In genomic region chr12:92332552-92332951, GRCh38 we compare ENCODE assay signal across 21 cellular contexts.
DNase-seq lines count a peak whose midpoint lies in the region; ATAC-seq and TF ChIP-seq lines count a peak whose summit lies in the region.
"Had no signal": no experiment of that assay in that cellular context is flagged by ENCODE, and none has a peak within 500 bp of the region (broad histone marks: within the 10 kb centered on the region; RNA-seq: fewer than 3 reads in every experiment).

No MANE protein-coding gene starts in this region.

- no peak overlapping the region for H3K4me2 ChIP-seq in GM23338

- H4K20me1 ChIP-seq in GM23338 (replicated peaks; ENCODE audit: insufficient read depth): no peaks in the 10 kb centered on the region

- peak; percentile 47 for ATAC-seq in activated CD8-positive, alpha-beta T cell treated with anti-CD3 and anti-CD28 coated beads, Interleukin-2, amount 10 ng/mL, durations not matched to agents 7 days and 5 days
- no peak for ATAC-seq in activated CD8-positive, alpha-beta T cell treated with anti-CD3 and anti-CD28 coated beads for 36 hours
- ATAC-seq in GM23338 (no peak), right cardiac atrium (no peak)
- ATAC-seq: SK-N-SH treated with all-trans-retinoic acid at 6 μM for 48 hours had no signal

- intact Hi-C loops in activated CD8-positive, alpha-beta T cell treated with anti-CD3 and anti-CD28 coated beads for 36 hours (cut with micrococcal nuclease): no loop called here
- intact Hi-C loops in right cardiac atrium (cut with DNase I): no loop called here

- H3K9me3 Mint-ChIP-seq in activated CD8-positive, alpha-beta T cell treated with anti-CD3 and anti-CD28 coated beads, Interleukin-2, amount 10 ng/mL, durations not matched to agents 7 days and 5 days (ENCODE audit: insufficient read depth): no peaks in the 10 kb centered on the region
- no peaks in the 10 kb centered on the region for H3K9me3 Mint-ChIP-seq in activated CD8-positive, alpha-beta T cell treated with anti-CD3 and anti-CD28 coated beads for 36 hours
- H3K9me3 Mint-ChIP-seq in immature natural killer cell: no peaks in the 10 kb centered on the region
- H3K9me3 Mint-ChIP-seq in GM23338: no peaks in the 10 kb centered on the region

- H3F3A ChIP-seq in GM23338 (replicated peaks; ENCODE audit: low read depth): no peaks in the 10 kb centered on the region

- no peaks in the 10 kb centered on the region for H3K79me2 ChIP-seq in GM23338 (replicated peaks; ENCODE audit: insufficient read depth)

- H3K27me3 Mint-ChIP-seq in activated CD8-positive, alpha-beta T cell treated with anti-CD3 and anti-CD28 coated beads, Interleukin-2, amount 10 ng/mL, durations not matched to agents 7 days and 5 days (ENCODE audit: low read depth): no peaks in the 10 kb centered on the region
- H3K27me3 Mint-ChIP-seq in activated CD8-positive, alpha-beta T cell treated with anti-CD3 and anti-CD28 coated beads for 36 hours: no peaks in the 10 kb centered on the region
- H3K27me3 Mint-ChIP-seq in immature natural killer cell (ENCODE audit: low read depth in 3 of 3): peaks cover 2 to 5% (median 4%) of the 10 kb centered on the region in 3 donors
- peaks cover 3% of the 10 kb centered on the region for H3K27me3 Mint-ChIP-seq in GM23338 (ENCODE audit: insufficient read depth, low read depth, poor library complexity)

- 98% methylated on average over 2 of the region's 2 CpGs for WGBS in right cardiac atrium

- H2AFZ ChIP-seq in GM23338: no peak overlapping the region

- POLR2A ChIA-PET in activated CD8-positive, alpha-beta T cell treated with anti-CD3 and anti-CD28 coated beads, Interleukin-2, amount 10 ng/mL, durations not matched to agents 7 days and 5 days (lab: Charles Lee): interaction anchor here (0.5 to 0.9 kb wide), 2 partner anchors 186 to 187 kb away, joined by 6 to 7 read pairs; partner anchors contain the start of gene BTG1
- POLR2A ChIA-PET in activated CD8-positive, alpha-beta T cell treated with anti-CD3 and anti-CD28 coated beads for 36 hours (lab: Charles Lee): interaction anchor here (1.5 kb wide), 1 partner anchor 187 kb away, joined by 3 read pairs; the partner anchor contains the start of gene BTG1

- no peaks in the 10 kb centered on the region for H3K36me3 Mint-ChIP-seq in activated CD8-positive, alpha-beta T cell treated with anti-CD3 and anti-CD28 coated beads, Interleukin-2, amount 10 ng/mL, durations not matched to agents 7 days and 5 days (ENCODE audit: low read depth)
- no peaks in the 10 kb centered on the region for H3K36me3 Mint-ChIP-seq in activated CD8-positive, alpha-beta T cell treated with anti-CD3 and anti-CD28 coated beads for 36 hours (ENCODE audit: low read depth)
- H3K36me3 Mint-ChIP-seq in immature natural killer cell: peaks cover 0 to 4% (median 0%) of the 10 kb centered on the region in 3 donors
- no peaks in the 10 kb centered on the region for H3K36me3 Mint-ChIP-seq in GM23338 (ENCODE audit: low read depth)

- H3K4me1 ChIP-seq in GM23338 (ENCODE audit: insufficient read depth): peaks cover 5% of the 10 kb centered on the region; the same call in 1 of the 2 replicates
- H3K4me1 ChIP-seq in right cardiac atrium (ENCODE audit: control insufficient read depth, insufficient read depth, low read length): no peaks in the 10 kb centered on the region

- H3K9me2 ChIP-seq in GM23338 (ENCODE audit: insufficient read depth): peaks cover 4% of the 10 kb centered on the region; the same call in 1 of the 2 replicates

- H3K4me1 Mint-ChIP-seq in activated CD8-positive, alpha-beta T cell treated with anti-CD3 and anti-CD28 coated beads, Interleukin-2, amount 10 ng/mL, durations not matched to agents 7 days and 5 days (ENCODE audit: low read depth): peaks cover 24% of the 10 kb centered on the region
- H3K4me1 Mint-ChIP-seq in activated CD8-positive, alpha-beta T cell treated with anti-CD3 and anti-CD28 coated beads for 36 hours (ENCODE audit: low read depth): peaks cover 25% of the 10 kb centered on the region
- H3K4me1 Mint-ChIP-seq in immature natural killer cell (peaks cover 13 to 24% of the 10 kb centered on the region in 2 donors), GM23338 (peaks cover 12% of the 10 kb centered on the region; the same call in 2 of the 3 replicates)
- H3K4me1 Mint-ChIP-seq: CD14-positive monocyte had no signal

- no peak for TF ChIP-seq CTCF in activated CD8-positive, alpha-beta T cell treated with anti-CD3 and anti-CD28 coated beads for 36 hours (IDR thresholded peaks at IDR 0.05)
- TF ChIP-seq CTCF in GM23338 (conservative IDR thresholded peaks at IDR 0.05; ENCODE audit: low read depth in 2 of 2): no peak

- H3K4me3 ChIP-seq in GM23338: no peak overlapping the region
- H3K4me3 ChIP-seq in right cardiac atrium (ENCODE audit: low read length): no peak overlapping the region
- H3K4me3 ChIP-seq: Peyer's patch had no signal

- DNase-seq in activated CD8-positive, alpha-beta T cell treated with anti-CD3 and anti-CD28 coated beads, Interleukin-2, amount 10 ng/mL, durations not matched to agents 7 days and 5 days: no peak
- no peak for DNase-seq in activated CD8-positive, alpha-beta T cell treated with anti-CD3 and anti-CD28 coated beads for 36 hours
- DNase-seq in OCI-M1 (lab: John Stamatoyannopoulos, UW) (peak; percentile 12), immature natural killer cell (peak; percentile 5 to 16 (median 12)), GM23338 (ENCODE audit: low spot score) (no peak), T-helper 9 cell (no peak), right cardiac atrium (no peak), NCI-H1417 (lab: John Stamatoyannopoulos, UW) (no peak)
- DNase-seq: 8988T, IMR-90, Karpas-422, MV-4-11, NCI-H1105 treated with DMSO at 0.1 percent for 48 hours, NCI-H1694, NCI-H2081 treated with DMSO at 0.1 percent for 48 hours, NCI-H2171 treated with DMSO at 0.1 percent for 48 hours, NCI-H524 treated with DMSO at 0.1 percent for 48 hours, NCI-H82, Peyer's patch had no signal

- no peak overlapping the region for H3K4me3 Mint-ChIP-seq in activated CD8-positive, alpha-beta T cell treated with anti-CD3 and anti-CD28 coated beads, Interleukin-2, amount 10 ng/mL, durations not matched to agents 7 days and 5 days
- no peak overlapping the region for H3K4me3 Mint-ChIP-seq in activated CD8-positive, alpha-beta T cell treated with anti-CD3 and anti-CD28 coated beads for 36 hours
- H3K4me3 Mint-ChIP-seq in immature natural killer cell (peak overlapping the region in 3 of 5 donors; percentile 2 to 45 (median 42)), GM23338 (no peak overlapping the region)

- H3K27ac ChIP-seq in GM23338 (ENCODE audit: low read depth): no peak overlapping the region
- H3K27ac ChIP-seq in right cardiac atrium (ENCODE audit: low read length): no peak overlapping the region
- H3K27ac ChIP-seq: Peyer's patch had no signal

- no peaks in the 10 kb centered on the region for H3K9me3 ChIP-seq in right cardiac atrium (ENCODE audit: control insufficient read depth, low read length)
- H3K9me3 ChIP-seq: Peyer's patch had no signal

- H3K36me3 ChIP-seq in GM23338 (ENCODE audit: insufficient read depth): no peaks in the 10 kb centered on the region
- H3K36me3 ChIP-seq: Peyer's patch had no signal

- peak overlapping the region; percentile 26 for H3K27ac Mint-ChIP-seq in activated CD8-positive, alpha-beta T cell treated with anti-CD3 and anti-CD28 coated beads, Interleukin-2, amount 10 ng/mL, durations not matched to agents 7 days and 5 days
- H3K27ac Mint-ChIP-seq in activated CD8-positive, alpha-beta T cell treated with anti-CD3 and anti-CD28 coated beads for 36 hours: no peak overlapping the region
- peak overlapping the region in 2 of 6 donors; percentile 3 to 26 for H3K27ac Mint-ChIP-seq in immature natural killer cell
- H3K27ac Mint-ChIP-seq in GM23338: no peak overlapping the region
- H3K27ac Mint-ChIP-seq: CD14-positive monocyte had no signal

- CTCF ChIA-PET in activated CD8-positive, alpha-beta T cell treated with anti-CD3 and anti-CD28 coated beads, Interleukin-2, amount 10 ng/mL, durations not matched to agents 7 days and 5 days (lab: Charles Lee): no interaction called here
- CTCF ChIA-PET in activated CD8-positive, alpha-beta T cell treated with anti-CD3 and anti-CD28 coated beads for 36 hours (lab: Charles Lee): no interaction called here

- H3K27me3 ChIP-seq in GM23338 (ENCODE audit: insufficient read depth): no peaks in the 10 kb centered on the region
- no peaks in the 10 kb centered on the region for H3K27me3 ChIP-seq in right cardiac atrium (ENCODE audit: control insufficient read depth, insufficient read depth)
- H3K27me3 ChIP-seq: Peyer's patch had no signal

Comparison
In these comparisons a context has a peak if more than half of its experiments do, and no peak if none do; other contexts are left out.
1. DNase-seq: peak in OCI-M1 (single experiment) and immature natural killer cell (3 of 3); none in activated CD8-positive, alpha-beta T cell treated with anti-CD3 and anti-CD28 coated beads, Interleukin-2, amount 10 ng/mL, durations not matched to agents 7 days and 5 days (single experiment), activated CD8-positive, alpha-beta T cell treated with anti-CD3 and anti-CD28 coated beads for 36 hours (single experiment), GM23338 (single experiment), T-helper 9 cell (single experiment), right cardiac atrium (0 of 3) and NCI-H1417 (0 of 3).
2. H3K4me3 Mint-ChIP-seq: peak in immature natural killer cell (3 of 5); none in activated CD8-positive, alpha-beta T cell treated with anti-CD3 and anti-CD28 coated beads, Interleukin-2, amount 10 ng/mL, durations not matched to agents 7 days and 5 days (single experiment), activated CD8-positive, alpha-beta T cell treated with anti-CD3 and anti-CD28 coated beads for 36 hours (single experiment) and GM23338 (single experiment).